Comparison of ENCODE assay signal across 36 cellular contexts in the genomic region with DNA sequence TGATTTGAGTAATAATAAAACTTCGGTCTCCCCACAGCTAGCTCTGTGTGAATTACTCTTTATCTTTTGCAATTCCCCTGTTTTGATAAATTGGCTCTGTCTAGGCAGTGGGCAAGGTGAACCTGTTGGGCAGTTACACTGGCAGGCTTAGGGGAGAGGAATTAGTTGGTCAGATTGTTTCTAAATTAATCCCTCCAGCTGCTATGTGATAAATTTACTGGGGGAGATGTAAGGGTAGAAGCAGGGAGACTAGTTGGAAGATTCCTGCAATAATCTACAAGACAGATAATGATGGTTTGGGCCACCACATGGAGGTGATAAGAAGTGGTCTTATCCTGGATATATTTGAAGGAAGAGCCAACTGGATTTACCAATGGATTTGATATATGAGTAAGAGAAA.
"Had no signal": no experiment of that assay in that cellular context is flagged by ENCODE, and none has a peak within 500 bp of the region (broad histone marks: within the 10 kb centered on the region; RNA-seq: fewer than 3 reads in every experiment).

No MANE protein-coding gene starts in this region.

- H3K36me3 ChIP-seq: ascending aorta, breast epithelium, cardiac muscle cell, gastrocnemius medialis, heart left ventricle had no signal

- H3K27ac Mint-ChIP-seq: activated CD4-positive, alpha-beta memory T cell treated with anti-CD3 and anti-CD28 coated beads for 36 hours; activated CD4-positive, alpha-beta T cell treated with anti-CD3 and anti-CD28 coated beads for 36 hours; activated CD4-positive, alpha-beta T cell treated with anti-CD3 and anti-CD28 coated beads, Interleukin-2, amount 10 ng/mL, durations not matched to agents 24 days and 14 days; activated CD8-positive, alpha-beta memory T cell treated with anti-CD3 and anti-CD28 coated beads, Interleukin-2, amount 10 ng/mL, durations not matched to agents 7 days and 5 days; activated CD8-positive, alpha-beta T cell treated with anti-CD3 and anti-CD28 coated beads, Interleukin-2, amount 10 ng/mL, durations not matched to agents 7 days and 5 days; activated naive CD4-positive, alpha-beta T cell treated with anti-CD3 and anti-CD28 coated beads for 36 hours; activated naive CD4-positive, alpha-beta T cell treated with anti-CD3 and anti-CD28 coated beads, Interleukin-2, amount 50 U/mL, for 24 hours; activated naive CD8-positive, alpha-beta T cell treated with anti-CD3 and anti-CD28 coated beads for 36 hours; activated naive CD8-positive, alpha-beta T cell treated with anti-CD3 and anti-CD28 coated beads, Interleukin-2, amount 50 U/mL, for 24 hours; activated T-helper 1 cell treated with anti-CD3 and anti-CD28 coated beads, Interleukin-12 subunit alpha, Interleukin-12 subunit beta, Interleukin-2, Interleukin-4 antibody, amounts not matched to agents 30 ng/mL and 10 ng/mL and 1 ng/mL, durations not matched to agents 14 hours and 24 hours and 36 hours; activated T-helper 2 cell treated with anti-CD3 and anti-CD28 coated beads, Interferon-gamma antibody, Interleukin-2, Interleukin-4, amounts not matched to agents 10 μg/mL and 5 μg/mL and 100 μg/mL, durations not matched to agents 14 hours and 24 hours and 36 hours; brain; dendritic cell treated with granulocyte-macrophage colony-stimulating factor and Interleukin-4, amounts not matched to agents 40 ng/mL and 50 ng/mL, for 4 days; endodermal cell; T-helper 17 cell; T-helper 2 cell treated with Interferon-gamma antibody and Interleukin-4, amounts not matched to agents 5 μg/mL and 100 μg/mL, for 36 hours had no signal

- H3K27me3 ChIP-seq: ascending aorta, breast epithelium, cardiac muscle cell, foreskin keratinocyte, gastrocnemius medialis, heart left ventricle had no signal

- H3K27me3 Mint-ChIP-seq: activated CD4-positive, alpha-beta memory T cell treated with anti-CD3 and anti-CD28 coated beads for 36 hours; activated CD4-positive, alpha-beta T cell treated with anti-CD3 and anti-CD28 coated beads for 36 hours; activated CD4-positive, alpha-beta T cell treated with anti-CD3 and anti-CD28 coated beads, Interleukin-2, amount 10 ng/mL, durations not matched to agents 24 days and 14 days; activated CD8-positive, alpha-beta memory T cell treated with anti-CD3 and anti-CD28 coated beads, Interleukin-2, amount 10 ng/mL, durations not matched to agents 7 days and 5 days; activated naive CD8-positive, alpha-beta T cell treated with anti-CD3 and anti-CD28 coated beads for 36 hours; activated naive CD8-positive, alpha-beta T cell treated with anti-CD3 and anti-CD28 coated beads, Interleukin-2, amount 50 U/mL, for 24 hours; dendritic cell treated with granulocyte-macrophage colony-stimulating factor and Interleukin-4, amounts not matched to agents 40 ng/mL and 50 ng/mL, for 4 days had no signal

- H3K4me1 Mint-ChIP-seq: activated CD4-positive, alpha-beta T cell treated with anti-CD3 and anti-CD28 coated beads for 36 hours; activated CD4-positive, alpha-beta T cell treated with anti-CD3 and anti-CD28 coated beads, Interleukin-2, amount 10 ng/mL, durations not matched to agents 24 days and 14 days; activated CD8-positive, alpha-beta memory T cell treated with anti-CD3 and anti-CD28 coated beads, Interleukin-2, amount 10 ng/mL, durations not matched to agents 7 days and 5 days; activated naive CD4-positive, alpha-beta T cell treated with anti-CD3 and anti-CD28 coated beads, Interleukin-2, amount 50 U/mL, for 24 hours; activated naive CD8-positive, alpha-beta T cell treated with anti-CD3 and anti-CD28 coated beads for 36 hours; activated naive CD8-positive, alpha-beta T cell treated with anti-CD3 and anti-CD28 coated beads, Interleukin-2, amount 50 U/mL, for 24 hours; T-helper 17 cell had no signal

- DNase-seq: activated CD4-positive, alpha-beta memory T cell treated with anti-CD3 and anti-CD28 coated beads for 36 hours; activated CD4-positive, alpha-beta T cell treated with anti-CD3 and anti-CD28 coated beads for 36 hours; activated CD4-positive, alpha-beta T cell treated with anti-CD3 and anti-CD28 coated beads, Interleukin-2, amount 10 ng/mL, durations not matched to agents 24 days and 14 days; activated CD4-positive, CD25-positive, alpha-beta regulatory T cell; activated CD4-positive, CD25-positive, alpha-beta regulatory T cell treated with anti-CD3 and anti-CD28 coated beads, Interleukin-2, amount 50 U/mL, for 72 hours; activated CD8-positive, alpha-beta memory T cell treated with anti-CD3 and anti-CD28 coated beads, Interleukin-2, amount 10 ng/mL, durations not matched to agents 7 days and 5 days; activated CD8-positive, alpha-beta memory T cell treated with anti-CD3 and anti-CD28 coated beads, Interleukin-2, amount 50 U/mL, for 4 hours; activated CD8-positive, alpha-beta T cell treated with anti-CD3 and anti-CD28 coated beads, Interleukin-2, amount 10 ng/mL, durations not matched to agents 7 days and 5 days; activated effector memory CD4-positive, alpha-beta T cell treated with anti-CD3 and anti-CD28 coated beads, Interleukin-2, amount 50 U/mL, for 16 hours; activated naive CD4-positive, alpha-beta T cell treated with anti-CD3 and anti-CD28 coated beads for 36 hours; activated naive CD8-positive, alpha-beta T cell treated with anti-CD3 and anti-CD28 coated beads for 36 hours; activated naive CD8-positive, alpha-beta T cell treated with anti-CD3 and anti-CD28 coated beads, Interleukin-2, amount 50 U/mL, for 24 hours; activated T-cell treated with anti-CD3 and anti-CD28 coated beads, Interleukin-2, amount 50 U/mL, for 1 hour; activated T-cell treated with anti-CD3 and anti-CD28 coated beads, Interleukin-2, amount 50 U/mL, for 48 hours; central memory CD4-positive, alpha-beta T cell; cerebellar nuclear complex; dorsolateral prefrontal cortex; effector memory CD4-positive, alpha-beta T cell; endodermal cell; foreskin keratinocyte; gastrocnemius medialis; glutamatergic neuron; heart left ventricle; T-helper 1 cell; T-helper 17 cell had no signal

- ATAC-seq: activated CD4-positive, alpha-beta T cell treated with anti-CD3 and anti-CD28 coated beads for 36 hours; activated CD8-positive, alpha-beta memory T cell treated with anti-CD3 and anti-CD28 coated beads, Interleukin-2, amount 10 ng/mL, durations not matched to agents 7 days and 5 days; activated CD8-positive, alpha-beta T cell treated with anti-CD3 and anti-CD28 coated beads, Interleukin-2, amount 10 ng/mL, durations not matched to agents 7 days and 5 days; activated naive CD8-positive, alpha-beta T cell treated with anti-CD3 and anti-CD28 coated beads, Interleukin-2, amount 50 U/mL, for 24 hours; esophagus mucosa; foreskin keratinocyte; gastrocnemius medialis; heart left ventricle; T-helper 17 cell had no signal

- H3K9me3 ChIP-seq: ascending aorta, breast epithelium, gastrocnemius medialis, heart left ventricle had no signal

- H3K4me3 ChIP-seq: ascending aorta, breast epithelium, cardiac muscle cell, coronary artery, dorsolateral prefrontal cortex, gastrocnemius medialis, heart left ventricle had no signal

- H3K9me3 Mint-ChIP-seq: activated CD4-positive, alpha-beta memory T cell treated with anti-CD3 and anti-CD28 coated beads for 36 hours; activated CD4-positive, alpha-beta T cell treated with anti-CD3 and anti-CD28 coated beads, Interleukin-2, amount 10 ng/mL, durations not matched to agents 24 days and 14 days; activated naive CD4-positive, alpha-beta T cell treated with anti-CD3 and anti-CD28 coated beads for 36 hours; activated naive CD4-positive, alpha-beta T cell treated with anti-CD3 and anti-CD28 coated beads, Interleukin-2, amount 50 U/mL, for 24 hours; activated naive CD8-positive, alpha-beta T cell treated with anti-CD3 and anti-CD28 coated beads for 36 hours; activated naive CD8-positive, alpha-beta T cell treated with anti-CD3 and anti-CD28 coated beads, Interleukin-2, amount 50 U/mL, for 24 hours; activated T-helper 1 cell treated with anti-CD3 and anti-CD28 coated beads, Interleukin-12 subunit alpha, Interleukin-12 subunit beta, Interleukin-2, Interleukin-4 antibody, amounts not matched to agents 30 ng/mL and 10 ng/mL and 1 ng/mL, durations not matched to agents 14 hours and 24 hours and 36 hours; activated T-helper 2 cell treated with anti-CD3 and anti-CD28 coated beads, Interferon-gamma antibody, Interleukin-2, Interleukin-4, amounts not matched to agents 10 μg/mL and 5 μg/mL and 100 μg/mL, durations not matched to agents 14 hours and 24 hours and 36 hours; brain; dendritic cell treated with granulocyte-macrophage colony-stimulating factor and Interleukin-4, amounts not matched to agents 40 ng/mL and 50 ng/mL, for 4 days; endodermal cell; T-helper 2 cell treated with Interferon-gamma antibody and Interleukin-4, amounts not matched to agents 5 μg/mL and 100 μg/mL, for 36 hours had no signal

- H3K36me3 Mint-ChIP-seq: activated CD4-positive, alpha-beta memory T cell treated with anti-CD3 and anti-CD28 coated beads for 36 hours; activated CD8-positive, alpha-beta memory T cell treated with anti-CD3 and anti-CD28 coated beads, Interleukin-2, amount 10 ng/mL, durations not matched to agents 7 days and 5 days; activated naive CD4-positive, alpha-beta T cell treated with anti-CD3 and anti-CD28 coated beads, Interleukin-2, amount 50 U/mL, for 24 hours; brain had no signal

- H3K4me1 ChIP-seq: ascending aorta, breast epithelium, foreskin keratinocyte, heart left ventricle had no signal

- H3K4me3 Mint-ChIP-seq: activated CD4-positive, alpha-beta memory T cell treated with anti-CD3 and anti-CD28 coated beads for 36 hours; activated CD4-positive, alpha-beta T cell treated with anti-CD3 and anti-CD28 coated beads for 36 hours; activated CD4-positive, alpha-beta T cell treated with anti-CD3 and anti-CD28 coated beads, Interleukin-2, amount 10 ng/mL, durations not matched to agents 24 days and 14 days; activated CD8-positive, alpha-beta memory T cell treated with anti-CD3 and anti-CD28 coated beads, Interleukin-2, amount 10 ng/mL, durations not matched to agents 7 days and 5 days; activated CD8-positive, alpha-beta T cell treated with anti-CD3 and anti-CD28 coated beads, Interleukin-2, amount 10 ng/mL, durations not matched to agents 7 days and 5 days; activated naive CD4-positive, alpha-beta T cell treated with anti-CD3 and anti-CD28 coated beads for 36 hours; activated naive CD4-positive, alpha-beta T cell treated with anti-CD3 and anti-CD28 coated beads, Interleukin-2, amount 50 U/mL, for 24 hours; activated naive CD8-positive, alpha-beta T cell treated with anti-CD3 and anti-CD28 coated beads for 36 hours; activated naive CD8-positive, alpha-beta T cell treated with anti-CD3 and anti-CD28 coated beads, Interleukin-2, amount 50 U/mL, for 24 hours; activated T-helper 1 cell treated with anti-CD3 and anti-CD28 coated beads, Interleukin-12 subunit alpha, Interleukin-12 subunit beta, Interleukin-2, Interleukin-4 antibody, amounts not matched to agents 30 ng/mL and 10 ng/mL and 1 ng/mL, durations not matched to agents 14 hours and 24 hours and 36 hours; brain; dendritic cell treated with granulocyte-macrophage colony-stimulating factor and Interleukin-4, amounts not matched to agents 40 ng/mL and 50 ng/mL, for 4 days; endodermal cell; T-helper 17 cell; T-helper 2 cell treated with Interferon-gamma antibody and Interleukin-4, amounts not matched to agents 5 μg/mL and 100 μg/mL, for 36 hours had no signal

- H3K27ac ChIP-seq: ascending aorta, breast epithelium, cardiac muscle cell, coronary artery, dorsolateral prefrontal cortex, foreskin keratinocyte, gastrocnemius medialis, heart left ventricle had no signal
